Comparison of ENCODE assay signal across 8 cellular contexts in genomic region chr1:145957443-145958319, GRCh38. TPM values are rescaled to one million over a fixed set of nuclear protein-coding genes. Genes with fewer than 3 reads are reported as not detected.
DNase-seq lines count a peak whose midpoint lies in the region; ATAC-seq, FAIRE-seq and TF ChIP-seq lines count a peak whose summit lies in the region.

LIX1L (minus strand) TSS chr1:145958017; CDS start chr1:145957927, 90 bp downstream.

- peak within 1 kb of the TSS; percentile 44 for H2AFZ ChIP-seq in OCI-LY7 (ENCODE audit: low read length)

- peak within 1 kb of the TSS; percentile 86 for H3K4me3 ChIP-seq in OCI-LY7 (ENCODE audit: low read depth, low read length, poor library complexity, severe bottlenecking)

- BruUV-seq in OCI-LY7 (replicated peaks; lab: Mats Ljungman, UMichigan) = no TSS peak

- ATAC-seq in GM21526 (IDR thresholded peaks at IDR 0.05; ENCODE audit: low FRiP score, unreplicated experiment) = peak; percentile 78

- H3K9me3 ChIP-seq in OCI-LY7 (ENCODE audit: low read length) = no peaks in the 10 kb centered on the region

- FAIRE-seq in D721Med (lab: Jason Lieb, UNC) = no peak

- H3K4me2 ChIP-seq in OCI-LY7 (ENCODE audit: low read length) = peak within 1 kb of the TSS; percentile 94

- POLR2A ChIA-PET in OCI-LY7 (lab: Charles Lee) = interaction anchor here (0.7 to 2.6 kb wide), 20 partner anchors 9 to 133 kb away, joined by 3 to 20 read pairs (median 5); partner anchors contain the start of genes ANKRD35, PEX11B, PIAS3 and RBM8A

- peak within 1 kb of the TSS; percentile 53 for H3K27ac ChIP-seq in OCI-LY7 (ENCODE audit: low read depth, low read length, poor library complexity, severe bottlenecking)

- H3K36me3 ChIP-seq in OCI-LY7 (ENCODE audit: insufficient read depth, low read length) = peaks cover 13% of the 10 kb centered on the region; the same call in 1 of the 2 replicates

- H3K79me2 ChIP-seq in OCI-LY7 (ENCODE audit: insufficient read depth, low read depth, low read length) = peaks cover 23% of the 10 kb centered on the region; the same call in 1 of the 2 replicates

- H3K4me1 ChIP-seq in OCI-LY7 (ENCODE audit: insufficient read depth, low read length, poor library complexity, severe bottlenecking) = peaks cover 63% of the 10 kb centered on the region

- no peak for TF ChIP-seq CTCF in D721Med (IDR thresholded peaks at IDR 0.05; ENCODE audit: insufficient read depth, missing control alignments)
- TF ChIP-seq CTCF in OCI-LY7 (conservative IDR thresholded peaks at IDR 0.05; ENCODE audit: low read length) = no peak

- H3K9me2 ChIP-seq in OCI-LY7 (ENCODE audit: insufficient read depth, low read length) = no peaks in the 10 kb centered on the region

- CTCF ChIA-PET in OCI-LY7 (lab: Charles Lee; ENCODE audit: unreplicated experiment) = interaction anchor here (0.5 to 1.6 kb wide), 5 partner anchors 13 to 99 kb away, joined by 3 to 4 read pairs (median 4); partner anchors contain the start of gene PIAS3

- DNase-seq in D721Med (ENCODE audit: insufficient read length, low spot score) (peak; percentile 95), HuH-7.5 (ENCODE audit: low spot score) (peak; percentile 98), OCI-LY7 (ENCODE audit: low spot score) (peak; percentile 98), activated T-cell treated with anti-CD3 and anti-CD28 coated beads for 1 hour (ENCODE audit: low read depth) (peak; percentile 92), epidermal melanocyte (ENCODE audit: insufficient read length, low spot score) (peak; percentile 98), middle frontal gyrus (ENCODE audit: extremely low spot score, low spot score) (peak; percentile 97)
- peak; percentile 91 to 93 for DNase-seq in stimulated activated CD8-positive, alpha-beta memory T cell treated with anti-CD3 and anti-CD28 coated beads, Interleukin-2, amount 100 ng/mL, for 48 hours (ENCODE audit: low read depth in 2 of 2)

- intact Hi-C loops in OCI-LY7 (cut with micrococcal nuclease; ENCODE audit: unreplicated experiment) = loop anchor here (1.0 to 2.0 kb wide), 2 partner anchors 25 to 99 kb away; partner anchors contain the start of gene PIAS3

- peaks cover 3% of the 10 kb centered on the region; the same call in 1 of the 2 replicates for H4K20me1 ChIP-seq in OCI-LY7 (ENCODE audit: insufficient read depth, low read length)

RNA-seq across cellular contexts. Expression of gene LIX1L, which starts in this region (rescaled TPM):
- total RNA-seq in OCI-LY7 (2014; rRNA removed; shearing (Covaris generic)) = 10.2 and 11.6 TPM in 2 replicates
- total RNA-seq in OCI-LY7 (2022) = 26.3 and 31.8 TPM in 2 replicates

Comparison
In these comparisons a context has a peak if more than half of its experiments do, and no peak if none do; other contexts are left out.
1. Peak in every context shown above with its lines: DNase-seq, ATAC-seq, H3K4me3 ChIP-seq and H3K27ac ChIP-seq.